Comparison of ENCODE assay signal across 8 cellular contexts in the genomic region with DNA sequence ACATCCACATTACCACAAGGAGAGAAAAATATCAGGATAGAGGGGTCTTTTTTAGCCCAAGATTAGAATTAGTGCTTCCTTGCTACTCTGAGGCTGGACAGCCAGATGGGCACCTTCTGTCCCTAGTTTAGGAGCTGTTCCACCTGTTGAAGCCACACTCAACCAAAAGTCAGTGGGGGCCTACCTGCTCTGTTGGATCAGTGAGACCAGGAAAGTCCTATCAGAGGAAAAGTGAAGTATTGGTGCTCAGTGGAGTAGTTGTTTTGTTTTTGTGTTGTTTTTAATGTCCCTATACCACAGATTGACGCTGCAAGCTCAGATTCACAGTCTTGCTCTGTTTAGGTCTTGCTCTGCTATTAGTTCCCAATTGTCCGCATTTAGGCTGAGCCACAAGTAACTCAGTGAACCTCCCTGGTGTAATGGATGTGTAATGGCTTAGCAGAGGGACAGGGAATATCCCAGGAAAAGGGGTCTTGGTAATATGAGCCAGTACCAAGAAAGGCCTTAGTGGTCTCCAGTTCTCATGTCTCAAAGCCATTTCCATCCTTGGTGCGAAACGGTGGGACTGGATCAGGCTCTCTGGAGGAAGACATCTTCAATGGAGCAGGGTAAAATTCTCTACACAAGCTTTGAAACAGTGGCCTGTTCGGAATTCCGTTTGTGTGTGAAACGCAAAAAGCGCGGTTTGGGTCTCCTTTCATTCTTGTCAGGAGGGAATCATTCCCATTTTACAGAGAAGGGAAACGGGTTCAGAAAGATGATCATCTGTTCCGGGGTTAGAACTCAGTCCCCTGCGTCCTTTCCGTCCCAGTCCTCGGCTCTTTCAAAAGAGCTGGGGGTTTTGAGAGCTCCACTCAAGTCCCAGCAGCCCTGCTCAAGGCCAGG. TPM values are rescaled to one million over a fixed set of nuclear protein-coding genes. Genes with fewer than 3 reads are reported as not detected.
DNase-seq lines count a peak whose midpoint lies in the region; ATAC-seq, FAIRE-seq and TF ChIP-seq lines count a peak whose summit lies in the region.

No MANE protein-coding gene starts in this region.

- no peaks in the 10 kb centered on the region for H3K9me3 Mint-ChIP-seq in memory B cell

- H3K36me3 ChIP-seq in heart right ventricle (peaks cover 0 to 59% (median 37%) of the 10 kb centered on the region in 9 donors), small intestine (ENCODE audit: control insufficient read depth in 2 of 2, insufficient read depth in 2 of 2, low read length in 2 of 2) (peaks cover 11 to 19% of the 10 kb centered on the region in 2 donors)

- no peaks in the 10 kb centered on the region for H3K27me3 ChIP-seq in heart right ventricle
- no peaks in the 10 kb centered on the region for H3K27me3 ChIP-seq in small intestine (ENCODE audit: control insufficient read depth in 2 of 2, insufficient read depth in 2 of 2, low read length in 2 of 2)

- in situ Hi-C loops in astrocyte of the cerebellum (cut with HindIII; ENCODE audit: low sequenced_read_pairs), result no loop called here

- DNase-seq in heart right ventricle, result no peak
- no peak for DNase-seq in cardiac septum (ENCODE audit: low spot score)
- no peak for DNase-seq in astrocyte of the cerebellum (ENCODE audit: low read depth)
- no peak for DNase-seq in memory B cell (ENCODE audit: low spot score in 2 of 2)
- no peak for DNase-seq in small intestine
- no peak for DNase-seq in GM10266 (ENCODE audit: extremely low spot score)

- WGBS in heart right ventricle, 2 donors, result 29% methylated on average over 14 of the region's 14 CpGs
- 28 to 32% (median 30%) methylated on average over 14 of the region's 14 CpGs for WGBS in small intestine, 3 donors

- H3K27me3 Mint-ChIP-seq in memory B cell, result no peaks in the 10 kb centered on the region

- peak overlapping the region; percentile 89 for H3K4me3 Mint-ChIP-seq in memory B cell

- H3K27ac ChIP-seq in heart right ventricle (no peak overlapping the region), small intestine (ENCODE audit: low read depth in 1 of 2, low read length in 1 of 2) (no peak overlapping the region)

- no peak for FAIRE-seq in small intestine (lab: Jason Lieb, UNC)

- H3K27ac Mint-ChIP-seq in memory B cell, result peak overlapping the region; percentile 53

- peaks cover 9% of the 10 kb centered on the region for H3K4me1 Mint-ChIP-seq in memory B cell

- H3K4me3 ChIP-seq in heart right ventricle (peak overlapping the region in 9 of 10 donors; percentile 38 to 75 (median 66)), astrocyte of the cerebellum (ENCODE audit: low read depth, low read length) (peak overlapping the region; percentile 74), small intestine (ENCODE audit: low read depth in 1 of 2, low read length in 2 of 2) (peak overlapping the region in 1 of 2 donors; percentile 64)

- H3K36me3 Mint-ChIP-seq in memory B cell, result peaks cover 10% of the 10 kb centered on the region

- intact Hi-C loops in heart right ventricle (cut with DNase I) (no loop called here), cardiac septum (cut with DNase I) (no loop called here)

- H3K9me3 ChIP-seq in heart right ventricle (no peaks in the 10 kb centered on the region), small intestine (ENCODE audit: control insufficient read depth, low read depth) (no peaks in the 10 kb centered on the region)

- TF ChIP-seq CTCF in heart right ventricle (IDR thresholded peaks at IDR 0.05) (no peak), astrocyte of the cerebellum (IDR thresholded peaks at IDR 0.05; ENCODE audit: low read depth, low read length, missing control alignments) (no peak), GM10266 (IDR thresholded peaks at IDR 0.05; ENCODE audit: control insufficient read depth, insufficient read depth, low read depth, missing control alignments) (no peak)

- H3K4me1 ChIP-seq in heart right ventricle (peaks cover 0 to 26% (median 12%) of the 10 kb centered on the region in 9 donors), small intestine (ENCODE audit: control insufficient read depth in 2 of 2, insufficient read depth in 1 of 2, low read depth in 1 of 2, low read length in 1 of 2) (peaks cover 3% of the 10 kb centered on the region in 2 donors)

- ATAC-seq in heart right ventricle, result peak in 1 of 8 donors; percentile 4
- ATAC-seq in memory B cell (ENCODE audit: low read depth), result no peak
- ATAC-seq in HG03159 (IDR thresholded peaks at IDR 0.05; ENCODE audit: unreplicated experiment), result no peak
- ATAC-seq in GM18861 (IDR thresholded peaks at IDR 0.05; ENCODE audit: unreplicated experiment), result no peak

RNA-seq across cellular contexts. Expression of gene PABPC1L, which starts 0.6 kb away (rescaled TPM):
- total RNA-seq in heart right ventricle, result 1 to 10 TPM in 9 of 10 donors, under 1 TPM in 1; 0.89 to 3.4 (median 1.8) TPM
- polyA plus RNA-seq in heart right ventricle, result 10 to 100 TPM in 1 of 2 donors, 1 to 10 TPM in 1; 2.6 to 14.3 TPM
- 4.7 TPM for total RNA-seq in cardiac septum
- 10 to 100 TPM in 1 of 3 donors, 1 to 10 TPM in 2; 7.0 to 10.7 (median 8.5) TPM for polyA plus RNA-seq in small intestine

RNA-seq across cellular contexts. Expression of gene YWHAB, which starts 23.7 kb away (rescaled TPM):
- total RNA-seq in heart right ventricle (100 to 1,000 TPM in 8 of 10 donors, 10 to 100 TPM in 2; 89.1 to 130 (median 116) TPM), cardiac septum (118 TPM)
- polyA plus RNA-seq in heart right ventricle (10 to 100 TPM; 37.9 to 96.7 TPM), small intestine (100 to 1,000 TPM; 125 to 157 (median 133) TPM)

RNA-seq across cellular contexts. Expression of gene TOMM34, which starts 51.0 kb away (rescaled TPM):
- total RNA-seq in heart right ventricle (10 to 100 TPM in 5 of 10 donors, 1 to 10 TPM in 5; 7.8 to 15.8 (median 10.3) TPM), cardiac septum (10.7 TPM)
- polyA plus RNA-seq in heart right ventricle (10 to 100 TPM in 1 of 2 donors, 1 to 10 TPM in 1; 3.4 to 21.2 TPM), small intestine (10 to 100 TPM in 2 of 3 donors, 1 to 10 TPM in 1; 9.6 to 34.1 (median 13.5) TPM)

RNA-seq across cellular contexts. Expression of gene STK4, which starts 57.1 kb away (rescaled TPM):
- total RNA-seq in heart right ventricle, result 10 to 100 TPM in 2 of 10 donors, 1 to 10 TPM in 8; 7.7 to 18.1 (median 8.2) TPM
- 1 to 10 TPM; 3.7 to 4.8 TPM for polyA plus RNA-seq in heart right ventricle
- total RNA-seq in cardiac septum, result 11.3 TPM
- polyA plus RNA-seq in small intestine, result 1 to 10 TPM; 6.9 to 9.7 (median 8.1) TPM
